In the genomic region with DNA sequence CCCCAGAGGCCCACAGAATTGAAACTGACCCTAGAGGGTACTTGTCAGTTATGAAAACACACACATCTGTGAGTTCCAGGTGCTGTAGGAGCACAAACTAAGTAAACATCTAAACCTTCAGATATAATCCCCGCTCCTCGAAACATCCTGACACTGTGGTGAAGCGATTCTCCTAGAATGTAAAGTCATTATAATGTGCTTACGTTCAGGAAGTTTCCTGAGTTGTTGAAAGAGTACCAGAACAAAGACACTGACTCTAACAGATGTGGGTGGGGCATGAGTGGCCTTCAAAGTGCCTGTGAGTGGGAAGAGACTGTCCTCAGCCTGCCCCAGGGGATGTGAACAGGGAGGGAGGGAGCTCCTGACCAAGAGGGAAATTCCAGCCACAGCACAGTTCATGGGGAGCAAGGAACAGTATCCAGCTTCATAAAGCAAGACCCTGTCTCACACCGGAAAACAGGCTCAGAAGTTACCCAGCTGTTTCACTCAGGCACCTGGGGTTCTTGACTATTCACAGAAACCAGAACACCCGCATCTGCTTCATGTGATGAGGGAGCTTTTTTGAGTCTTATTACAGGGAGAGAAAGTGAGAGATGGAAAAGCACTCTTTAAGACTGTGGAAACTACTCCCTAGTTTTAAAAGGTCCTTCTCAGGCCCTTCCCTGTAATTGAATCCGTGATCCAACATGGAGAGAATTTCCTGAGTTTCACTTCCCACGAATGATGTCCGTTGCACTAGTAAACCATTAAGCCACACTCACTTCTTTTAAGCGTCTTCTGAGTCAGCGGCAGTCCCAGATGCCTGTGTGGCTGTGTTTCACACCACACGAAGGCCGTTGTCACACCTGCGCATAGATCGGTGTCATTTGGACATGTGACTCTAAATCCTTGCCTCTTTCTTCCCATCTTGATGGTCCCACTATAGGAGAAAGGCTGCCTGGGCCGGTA, we compare ENCODE assay signal across 8 cellular contexts.
DNase-seq lines count a peak whose midpoint lies in the region; ATAC-seq, FAIRE-seq and TF ChIP-seq lines count a peak whose summit lies in the region.

No MANE protein-coding gene starts in this region.

- no peaks in the 10 kb centered on the region for H3K9me3 Mint-ChIP-seq in central memory CD8-positive, alpha-beta T cell
- no peaks in the 10 kb centered on the region for H3K9me3 Mint-ChIP-seq in progenitor cell of endocrine pancreas (ENCODE audit: low read depth)

- no peaks in the 10 kb centered on the region for H3K9me3 ChIP-seq in lower lobe of right lung
- H3K9me3 ChIP-seq in effector memory CD4-positive, alpha-beta T cell (ENCODE audit: control insufficient read depth, low read length): no peaks in the 10 kb centered on the region

- intact Hi-C loops in lower lobe of right lung (cut with DNase I): no loop called here

- peaks cover 71% of the 10 kb centered on the region for H3K36me3 Mint-ChIP-seq in central memory CD8-positive, alpha-beta T cell (ENCODE audit: insufficient read depth)
- H3K36me3 Mint-ChIP-seq in progenitor cell of endocrine pancreas (ENCODE audit: insufficient read depth): peaks cover 23% of the 10 kb centered on the region

- H3K27me3 Mint-ChIP-seq in central memory CD8-positive, alpha-beta T cell: no peaks in the 10 kb centered on the region
- no peaks in the 10 kb centered on the region for H3K27me3 Mint-ChIP-seq in progenitor cell of endocrine pancreas

- peak overlapping the region; percentile 6 for H3K4me3 Mint-ChIP-seq in central memory CD8-positive, alpha-beta T cell
- H3K4me3 Mint-ChIP-seq in progenitor cell of endocrine pancreas (ENCODE audit: low read depth): no peak overlapping the region

- peak overlapping the region; percentile 76 for H3K27ac ChIP-seq in lower lobe of right lung
- H3K27ac ChIP-seq in effector memory CD4-positive, alpha-beta T cell (ENCODE audit: insufficient read depth, low read length, poor library complexity, severe bottlenecking): no peak overlapping the region

- DNase-seq in GM12892 (ENCODE audit: insufficient read length) (peak; percentile 43), LHCN-M2 (ENCODE audit: low read depth) (peak; percentile 64), lower lobe of right lung (no peak), progenitor cell of endocrine pancreas (ENCODE audit: low spot score, unreplicated experiment) (no peak)
- no peak for DNase-seq in central memory CD8-positive, alpha-beta T cell (ENCODE audit: low spot score in 2 of 2)
- no peak for DNase-seq in stimulated activated CD4-positive, alpha-beta T cell treated with anti-CD3 and anti-CD28 coated beads, Interleukin-4, amount 100 ng/mL, for 4 hours
- no peak for DNase-seq in effector memory CD4-positive, alpha-beta T cell

- peak overlapping the region; percentile 10 for H3K4me3 ChIP-seq in lower lobe of right lung
- H3K4me3 ChIP-seq in effector memory CD4-positive, alpha-beta T cell (ENCODE audit: insufficient read depth, low read depth, low read length, poor library complexity, severe bottlenecking): no peak overlapping the region

- peak; percentile 84 for ATAC-seq in GM21723 (IDR thresholded peaks at IDR 0.05; ENCODE audit: unreplicated experiment)
- ATAC-seq in central memory CD8-positive, alpha-beta T cell (replicated peaks; ENCODE audit: extremely low read depth, poor library complexity, severe bottlenecking): peak; percentile 30
- ATAC-seq in lower lobe of right lung: peak; percentile 71 to 76

- H3K27me3 ChIP-seq in lower lobe of right lung (ENCODE audit: low read depth): no peaks in the 10 kb centered on the region
- H3K27me3 ChIP-seq in effector memory CD4-positive, alpha-beta T cell (replicated peaks; ENCODE audit: control insufficient read depth, insufficient read depth, low read length, poor library complexity, severe bottlenecking): no peaks in the 10 kb centered on the region

- TF ChIP-seq POLR2A in GM12892 (IDR thresholded peaks at IDR 0.05; ENCODE audit: low read depth, low read length): no peak

- peaks cover 78% of the 10 kb centered on the region for H3K4me1 ChIP-seq in lower lobe of right lung
- no peaks in the 10 kb centered on the region for H3K4me1 ChIP-seq in effector memory CD4-positive, alpha-beta T cell (ENCODE audit: control insufficient read depth, insufficient read depth, low read length, poor library complexity, severe bottlenecking)

- peaks cover 39% of the 10 kb centered on the region for H3K4me1 Mint-ChIP-seq in central memory CD8-positive, alpha-beta T cell
- H3K4me1 Mint-ChIP-seq in progenitor cell of endocrine pancreas (ENCODE audit: low read depth): peaks cover 4% of the 10 kb centered on the region

- no peak for TF ChIP-seq CTCF in lower lobe of right lung (IDR thresholded peaks at IDR 0.05)
- TF ChIP-seq CTCF in progenitor cell of endocrine pancreas (IDR thresholded peaks at IDR 0.05; ENCODE audit: unreplicated experiment): no peak

- peaks cover 96% of the 10 kb centered on the region for H3K36me3 ChIP-seq in lower lobe of right lung
- peaks cover 75% of the 10 kb centered on the region for H3K36me3 ChIP-seq in effector memory CD4-positive, alpha-beta T cell (ENCODE audit: control insufficient read depth, insufficient read depth, low read length)

- FAIRE-seq in GM12892 (lab: Jason Lieb, UNC): peak; percentile 84

- peak overlapping the region; percentile 44 for H3K27ac Mint-ChIP-seq in central memory CD8-positive, alpha-beta T cell (ENCODE audit: low read depth)
- H3K27ac Mint-ChIP-seq in progenitor cell of endocrine pancreas: no peak overlapping the region

Comparison
In these comparisons a context has a peak if more than half of its experiments do, and no peak if none do; other contexts are left out.
1. DNase-seq: peak in GM12892 (single experiment) and LHCN-M2 (single experiment); none in central memory CD8-positive, alpha-beta T cell (0 of 2), lower lobe of right lung (single experiment), progenitor cell of endocrine pancreas (single experiment), stimulated activated CD4-positive, alpha-beta T cell treated with anti-CD3 and anti-CD28 coated beads, Interleukin-4, amount 100 ng/mL, for 4 hours (0 of 2) and effector memory CD4-positive, alpha-beta T cell (0 of 3).
2. ATAC-seq: peak in every context shown above with its lines; median percentile 84 in GM21723; 74 in lower lobe of right lung; 30 in central memory CD8-positive, alpha-beta T cell.